In genomic region chr2:109196081-109196875, GRCh38 we compare ENCODE assay signal across 14 cellular contexts.
"Had no signal": no experiment of that assay in that cellular context is flagged by ENCODE, and none has a peak within 500 bp of the region (broad histone marks: within the 10 kb centered on the region; RNA-seq: fewer than 3 reads in every experiment).

No MANE protein-coding gene starts in this region.

- H3K36me3 ChIP-seq: neutrophil had no signal

- H3K27ac Mint-ChIP-seq: activated naive CD8-positive, alpha-beta T cell treated with anti-CD3 and anti-CD28 coated beads for 36 hours; activated T-cell treated with anti-CD3 and anti-CD28 coated beads, Interleukin-2, amount 50 U/mL, for 72 hours; stimulated activated effector memory CD8-positive, alpha-beta T cell treated with anti-CD3 and anti-CD28 coated beads, Interleukin-12 subunit alpha, Interleukin-12 subunit beta, amount 100 ng/mL, for 72 hours; T-helper 2 cell treated with Interferon-gamma antibody and Interleukin-4, amounts not matched to agents 5 μg/mL and 100 μg/mL, for 36 hours had no signal

- H3K27me3 Mint-ChIP-seq: activated naive CD8-positive, alpha-beta T cell treated with anti-CD3 and anti-CD28 coated beads for 36 hours had no signal

- DNase-seq: activated gamma-delta T cell treated with Interleukin-2 at 50 U/mL for 16 hours; activated naive CD8-positive, alpha-beta T cell treated with anti-CD3 and anti-CD28 coated beads for 36 hours; activated T-cell treated with anti-CD3 and anti-CD28 coated beads, Interleukin-2, amount 50 U/mL, for 72 hours; cortex of kidney; effector CD8-positive, alpha-beta T cell; naive thymus-derived CD4-positive, alpha-beta T cell; SW 1271; trophoblast cell had no signal

- H3K9me3 Mint-ChIP-seq: activated naive CD8-positive, alpha-beta T cell treated with anti-CD3 and anti-CD28 coated beads for 36 hours; activated T-cell treated with anti-CD3 and anti-CD28 coated beads, Interleukin-2, amount 50 U/mL, for 72 hours; naive thymus-derived CD4-positive, alpha-beta T cell; stimulated activated effector memory CD8-positive, alpha-beta T cell treated with anti-CD3 and anti-CD28 coated beads, Interleukin-12 subunit alpha, Interleukin-12 subunit beta, amount 100 ng/mL, for 72 hours; T-helper 2 cell treated with Interferon-gamma antibody and Interleukin-4, amounts not matched to agents 5 μg/mL and 100 μg/mL, for 36 hours had no signal

- H3K27ac ChIP-seq: neutrophil had no signal

- H3K36me3 Mint-ChIP-seq: activated naive CD8-positive, alpha-beta T cell treated with anti-CD3 and anti-CD28 coated beads for 36 hours; stimulated activated effector memory CD8-positive, alpha-beta T cell treated with anti-CD3 and anti-CD28 coated beads, Interleukin-12 subunit alpha, Interleukin-12 subunit beta, amount 100 ng/mL, for 72 hours had no signal

- H3K4me3 ChIP-seq: lung, smooth muscle cell had no signal

- H3K4me3 Mint-ChIP-seq: activated naive CD8-positive, alpha-beta T cell treated with anti-CD3 and anti-CD28 coated beads for 36 hours; activated T-cell treated with anti-CD3 and anti-CD28 coated beads, Interleukin-2, amount 50 U/mL, for 72 hours; naive thymus-derived CD4-positive, alpha-beta T cell; stimulated activated effector memory CD8-positive, alpha-beta T cell treated with anti-CD3 and anti-CD28 coated beads, Interleukin-12 subunit alpha, Interleukin-12 subunit beta, amount 100 ng/mL, for 72 hours; T-helper 2 cell treated with Interferon-gamma antibody and Interleukin-4, amounts not matched to agents 5 μg/mL and 100 μg/mL, for 36 hours had no signal

- H3K4me1 Mint-ChIP-seq: activated naive CD8-positive, alpha-beta T cell treated with anti-CD3 and anti-CD28 coated beads for 36 hours; stimulated activated effector memory CD8-positive, alpha-beta T cell treated with anti-CD3 and anti-CD28 coated beads, Interleukin-12 subunit alpha, Interleukin-12 subunit beta, amount 100 ng/mL, for 72 hours had no signal

- ATAC-seq: activated CD4-positive, CD25-positive, alpha-beta regulatory T cell treated with anti-CD3 and anti-CD28 coated beads, Interleukin-2, amount 50 U/mL, for 24 hours; activated T-cell treated with anti-CD3 and anti-CD28 coated beads, Interleukin-2, amount 50 U/mL, for 72 hours; naive thymus-derived CD4-positive, alpha-beta T cell; stimulated activated effector memory CD8-positive, alpha-beta T cell treated with anti-CD3 and anti-CD28 coated beads, Interleukin-12 subunit alpha, Interleukin-12 subunit beta, amount 100 ng/mL, for 72 hours had no signal

- H3K27me3 ChIP-seq: neutrophil had no signal

- H3K9me3 ChIP-seq: neutrophil had no signal
